In genomic region chr2:144516417-144516980, GRCh38 we compare ENCODE assay signal across 8 cellular contexts. TPM values are rescaled to one million over a fixed set of nuclear protein-coding genes. Genes with fewer than 3 reads are reported as not detected.
DNase-seq lines count a peak whose midpoint lies in the region; ATAC-seq, FAIRE-seq and TF ChIP-seq lines count a peak whose summit lies in the region.

No MANE protein-coding gene starts in this region.

- no peak overlapping the region for H3K9ac ChIP-seq in H1 (replicated peaks in 1 of 4; ENCODE audit: extremely low read depth in 1 of 4, low read depth in 3 of 4, low read length in 3 of 4)

- H3K27ac ChIP-seq in SJSA1 (peak overlapping the region; percentile 100), H1 (ENCODE audit: low read depth, low read length) (no peak overlapping the region)

- no peak overlapping the region for H2BK12ac ChIP-seq in H1 (ENCODE audit: low read depth, low read length)

- H3K27me3 ChIP-seq in SJSA1 (replicated peaks) (no peaks in the 10 kb centered on the region), H1 (replicated peaks in 1 of 4; ENCODE audit: control insufficient read depth in 3 of 4, extremely low read depth in 1 of 4, insufficient read depth in 3 of 4, low read length in 3 of 4) (peaks cover 62 to 95% (median 93%) of the 10 kb centered on the region in 4 experiments)

- H3K4me1 ChIP-seq in SJSA1 (replicated peaks) (peaks cover 61% of the 10 kb centered on the region), H1 (replicated peaks in 1 of 4; ENCODE audit: control insufficient read depth in 3 of 4, insufficient read depth in 4 of 4, low read length in 3 of 4) (peaks cover 10 to 33% (median 18%) of the 10 kb centered on the region in 4 experiments; a peak in 6 of 7 replicates)

- H4K91ac ChIP-seq in H1 (replicated peaks; ENCODE audit: insufficient read length, low read length) = no peak overlapping the region

- H2AK5ac ChIP-seq in H1 (ENCODE audit: low read depth, low read length) = no peak overlapping the region

- TF ChIP-seq POLR2A in GM18505 (IDR thresholded peaks at IDR 0.05; ENCODE audit: borderline replicate concordance, extremely low read depth, insufficient read depth, insufficient read length) (no peak), H1 (IDR thresholded peaks at IDR 0.05; ENCODE audit: control extremely low read depth in 1 of 2, low read depth in 2 of 2, low read length in 2 of 2) (no peak)

- peak overlapping the region; percentile 61 to 91 (median 83) for H3K4me3 Mint-ChIP-seq in naive thymus-derived CD8-positive, alpha-beta T cell

- H3K79me2 ChIP-seq in H1 (ENCODE audit: control insufficient read depth in 1 of 2, insufficient read depth in 2 of 2, low read length in 2 of 2) = no peaks in the 10 kb centered on the region

- no peak overlapping the region for H2AFZ ChIP-seq in H1 (ENCODE audit: low read length)

- TF ChIP-seq CTCF in H1 (IDR thresholded peaks at IDR 0.05; ENCODE audit: control extremely low read depth in 1 of 3, insufficient read depth in 1 of 3, low read depth in 1 of 3, low read length in 3 of 3) (no peak), GM13977 (IDR thresholded peaks at IDR 0.05; ENCODE audit: extremely low read depth, insufficient read depth, missing control alignments) (no peak)

- no peak overlapping the region for H4K5ac ChIP-seq in H1 (ENCODE audit: insufficient read length, low read depth, low read length)

- WGBS in H1 (ENCODE audit: extremely low coverage in 1 of 2, insufficient coverage in 1 of 2, insufficient read length in 1 of 2, insufficient replicate concordance in 2 of 2, low coverage in 1 of 2, low lambda C conversion rate in 2 of 2, missing lambda C conversion rate in 1 of 2), 2 experiments = 0% methylated on average over 27 of the region's 57 CpGs; no CpG with 5 or more reads in 1 of the 2 experiments

- peak overlapping the region; percentile 75 to 90 for H3K4me2 ChIP-seq in H1 (ENCODE audit: insufficient read depth in 1 of 2, low read depth in 2 of 2, low read length in 2 of 2)

- H3K27me3 Mint-ChIP-seq in naive thymus-derived CD8-positive, alpha-beta T cell = peaks cover 0 to 51% (median 25%) of the 10 kb centered on the region in 5 donors

- no peak overlapping the region for H3K14ac ChIP-seq in H1 (ENCODE audit: insufficient read length)

- no peak for TF ChIP-seq RAD21 in H1 (IDR thresholded peaks at IDR 0.05 in 1 of 2, conservative IDR thresholded peaks at IDR 0.05 in 1 of 2; ENCODE audit: low read depth in 2 of 2, low read length in 2 of 2)

- H3K23me2 ChIP-seq in H1 (ENCODE audit: low read depth, low read length) = peaks cover 12% of the 10 kb centered on the region

- H2BK15ac ChIP-seq in H1 (ENCODE audit: low read length) = no peak overlapping the region

- no peak overlapping the region for H3K56ac ChIP-seq in H1 (replicated peaks; ENCODE audit: insufficient read length, low read depth, low read length)

- H3K36me3 ChIP-seq in SJSA1 (peaks cover 12% of the 10 kb centered on the region), H1 (ENCODE audit: control insufficient read depth in 2 of 4, insufficient read depth in 4 of 4, low read length in 3 of 4) (no peaks in the 10 kb centered on the region)

- H3K4me3 ChIP-seq in SJSA1 (peak overlapping the region; percentile 95), H1 (ENCODE audit: extremely low read depth in 1 of 4, insufficient read depth in 2 of 4, low read depth in 3 of 4, low read length in 4 of 4) (peak overlapping the region; percentile 17 to 77 (median 50); a peak in 6 of 8 replicates)

- no peak overlapping the region for H3K4ac ChIP-seq in H1 (replicated peaks; ENCODE audit: insufficient read length, low read depth, low read length)

- no peaks in the 10 kb centered on the region for H3K9me3 Mint-ChIP-seq in naive thymus-derived CD8-positive, alpha-beta T cell

- TF ChIP-seq EP300 in H1 (IDR thresholded peaks at IDR 0.05; ENCODE audit: borderline replicate concordance in 1 of 2, low read depth in 2 of 2, low read length in 2 of 2) = no peak

- H3K23ac ChIP-seq in H1 (ENCODE audit: insufficient read length) = no peak overlapping the region

- in situ Hi-C loops in GM13977 (cut with MboI; ENCODE audit: low pct_unique_long_range_greater_than_20kb, low sequenced_read_pairs, unreplicated experiment) = loop anchor here (10.0 kb wide), 1 partner anchor 352 kb away; no protein-coding TSS in a partner anchor

- H3K9me3 ChIP-seq in SJSA1 (replicated peaks) (no peaks in the 10 kb centered on the region), H1 (ENCODE audit: insufficient read depth in 2 of 2, low read depth in 1 of 2, low read length in 1 of 2) (no peaks in the 10 kb centered on the region)

- H4K8ac ChIP-seq in H1 (ENCODE audit: extremely low read depth, insufficient read depth, low read length) = no peak overlapping the region

- no peak overlapping the region for H3K18ac ChIP-seq in H1 (ENCODE audit: extremely low read depth, low read length)

- peaks cover 0 to 4% (median 2%) of the 10 kb centered on the region in 3 donors for H3K36me3 Mint-ChIP-seq in naive thymus-derived CD8-positive, alpha-beta T cell

- ATAC-seq in GM18505 (IDR thresholded peaks at IDR 0.05; ENCODE audit: unreplicated experiment) = peak; percentile 14
- ATAC-seq in HG02571 (IDR thresholded peaks at IDR 0.05; ENCODE audit: unreplicated experiment) = peak; percentile 26
- peak in 1 of 2 donors; percentile 9 for ATAC-seq in naive thymus-derived CD8-positive, alpha-beta T cell

- DNase-seq in SJSA1 (ENCODE audit: low read depth in 1 of 2, low spot score in 2 of 2) (peak in 1 of 2 experiments; percentile 74), H1 (ENCODE audit: low read depth in 1 of 2, low spot score in 2 of 2) (peak in 1 of 2 experiments; percentile 70), GM13977 (ENCODE audit: low spot score) (no peak), islet precursor cell (no peak), OCI-M2 (lab: John Stamatoyannopoulos, UW; ENCODE audit: unreplicated experiment) (no peak)
- peak in 2 of 10 donors; percentile 14 to 27 for DNase-seq in naive thymus-derived CD8-positive, alpha-beta T cell

- H3K79me1 ChIP-seq in H1 (ENCODE audit: low read depth, low read length) = no peaks in the 10 kb centered on the region

- POLR2A ChIA-PET in H1 (lab: Charles Lee; ENCODE audit: partially characterized antibody) = no interaction called here
- POLR2A ChIA-PET in naive thymus-derived CD8-positive, alpha-beta T cell (lab: Charles Lee) = no interaction called here

- no peak for FAIRE-seq in H1 (lab: Jason Lieb, UNC)

- H3K27ac Mint-ChIP-seq in naive thymus-derived CD8-positive, alpha-beta T cell = peak overlapping the region in 5 of 10 donors; percentile 23 to 93 (median 77)

- H2BK120ac ChIP-seq in H1 (replicated peaks; ENCODE audit: low read depth, low read length) = no peak overlapping the region

- H4K20me1 ChIP-seq in H1 (replicated peaks in 1 of 2; ENCODE audit: control insufficient read depth in 1 of 2, insufficient read depth in 2 of 2, low read length in 2 of 2) = peaks cover 2% of the 10 kb centered on the region in 2 experiments

- no peak overlapping the region for H2BK20ac ChIP-seq in H1 (ENCODE audit: low read length)

- CTCF ChIA-PET in H1 (lab: Charles Lee; ENCODE audit: partially characterized antibody) = no interaction called here

- H3K4me1 Mint-ChIP-seq in naive thymus-derived CD8-positive, alpha-beta T cell = peaks cover 10 to 54% (median 14%) of the 10 kb centered on the region in 4 donors

- no peak overlapping the region for H2BK5ac ChIP-seq in H1 (ENCODE audit: low read depth, low read length)

TF ChIP-seq in H1, 55 proteins besides CTCF, POLR2A, EP300 and RAD21:
- TF ChIP-seq SUZ12 (IDR thresholded peaks at IDR 0.05; ENCODE audit: low read length) (peak; percentile 14; the same call in 1 of the 2 replicates), BACH1 (IDR thresholded peaks at IDR 0.05; ENCODE audit: low read length) (no peak), RXRA (IDR thresholded peaks at IDR 0.05; ENCODE audit: insufficient read depth, low read depth, low read length) (no peak), HDAC2 (IDR thresholded peaks at IDR 0.05; ENCODE audit: borderline replicate concordance in 1 of 2, low read depth in 2 of 2, low read length in 2 of 2) (peak; percentile 31 to 99; a peak in 3 of 4 replicates), KDM1A (IDR thresholded peaks at IDR 0.05; ENCODE audit: borderline replicate concordance, low read length) (peak; percentile 100), RNF2 (IDR thresholded peaks at IDR 0.05; ENCODE audit: borderline replicate concordance, low read depth, low read length, missing control alignments, poor library complexity, severe bottlenecking) (peak; percentile 1), EZH2 (IDR thresholded peaks at IDR 0.05; ENCODE audit: low read depth, low read length, severe bottlenecking) (peak; percentile 54)

RNA-seq across cellular contexts. Expression of gene ZEB2, which starts 3.4 kb away (rescaled TPM):
- 40.0 and 48.0 TPM in 2 replicates for total RNA-seq in SJSA1 (2014; rRNA removed; shearing (Covaris generic))
- 0.13 TPM in 1 of 2 replicates, not detected in the other for total RNA-seq in H1 (2021; fragmentation: NEBNext Ultra II Directional; extraction: Animal tissue kit (Norgen Biotek cat#: 25700))
- polyA plus RNA-seq in H1 (2011; rRNA removed) = 0.22 and 0.38 TPM in 2 replicates
- 0.40 TPM for polyA plus RNA-seq in H1 (2011; cell fraction: cytosol; rRNA removed)
- polyA plus RNA-seq in H1 (2011; cell fraction: nucleus; rRNA removed) = 1.00 TPM
- polyA plus RNA-seq in H1 (2012, experiment 1 of 2) = 0.46 to 0.78 TPM (median 0.66 TPM) in 4 replicates
- polyA plus RNA-seq in H1 (2012, experiment 2 of 2) = 0.07 TPM
- polyA plus RNA-seq in H1 (2013, experiment 1 of 2) = 0.04 TPM
- 0.04 TPM for polyA plus RNA-seq in H1 (2013, experiment 2 of 2)
- 1.2 and 1.6 TPM in 2 replicates for polyA minus RNA-seq in H1 (2011; rRNA and poly(A)+ RNA removed)
- 1.8 TPM for polyA minus RNA-seq in H1 (2011; cell fraction: cytosol; rRNA and poly(A)+ RNA removed)
- 3.4 TPM for polyA minus RNA-seq in H1 (2011; cell fraction: nucleus; rRNA and poly(A)+ RNA removed)
- 1 to 10 TPM; 8.2 to 9.4 TPM for total RNA-seq in naive thymus-derived CD8-positive, alpha-beta T cell
- 10 to 100 TPM in 1 of 3 donors, under 1 TPM in 2; 0.08 to 18.8 (median 0.58) TPM for polyA plus RNA-seq in naive thymus-derived CD8-positive, alpha-beta T cell
